29 cellular contexts compared by ENCODE assay signal in the genomic region with DNA sequence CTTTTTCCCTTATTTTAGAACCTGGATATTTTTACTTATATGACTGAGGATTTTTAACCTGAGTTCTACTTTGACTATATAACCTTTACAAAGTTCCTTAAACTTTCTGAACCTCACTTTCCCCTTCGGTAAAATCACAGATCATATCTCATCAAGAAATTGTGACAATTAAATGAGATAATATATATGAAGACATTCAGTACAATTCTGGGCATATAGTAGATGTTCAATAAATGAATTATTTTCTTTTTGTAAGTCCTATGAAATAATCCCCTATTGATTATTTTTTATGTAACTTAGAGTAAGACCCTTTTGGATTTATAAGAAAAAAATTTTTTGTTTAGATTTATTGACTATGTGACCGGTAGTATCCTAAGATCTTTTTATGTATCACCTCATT.
"Had no signal": no experiment of that assay in that cellular context is flagged by ENCODE, and none has a peak within 500 bp of the region (broad histone marks: within the 10 kb centered on the region; RNA-seq: fewer than 3 reads in every experiment).

No MANE protein-coding gene starts in this region.

- H3K9me3 ChIP-seq: neutrophil, psoas muscle, right lobe of liver, sigmoid colon, thoracic aorta, thyroid gland, tibial nerve, upper lobe of left lung, vagina had no signal

- H3K4me1 Mint-ChIP-seq: nephron progenitor cell; neural crest cell; stimulated activated effector memory CD8-positive, alpha-beta T cell treated with anti-CD3 and anti-CD28 coated beads, Interleukin-12 subunit alpha, Interleukin-12 subunit beta, amount 100 ng/mL, for 72 hours; stimulated activated naive B cell treated with anti-CD40 and anti-IgM and Interleukin-4, amounts not matched to agents 10 μg/mL and 1 μg/mL and 100 μg/mL, for 72 hours had no signal

- H3K4me3 ChIP-seq: psoas muscle, right lobe of liver, sigmoid colon, stomach, thoracic aorta, thyroid gland, tibial nerve, upper lobe of left lung, vagina had no signal

- H3K27me3 Mint-ChIP-seq: natural killer cell treated with Interleukin-12 subunit alpha and Interleukin-12 subunit beta and Interleukin-15 and Interleukin-18, amount 100 ng/mL, for 72 hours; progenitor cell of endocrine pancreas; stimulated activated naive B cell treated with anti-CD40 and anti-IgM and Interleukin-4, amounts not matched to agents 10 μg/mL and 1 μg/mL and 100 μg/mL, for 72 hours; stimulated activated naive CD8-positive, alpha-beta T cell treated with anti-CD3 and anti-CD28 coated beads, Interleukin-15, Interleukin-2, amounts not matched to agents 100 ng/mL and 50 ng/mL, for 24 hours had no signal

- ATAC-seq: natural killer cell treated with Interleukin-12 subunit alpha and Interleukin-12 subunit beta and Interleukin-15 and Interleukin-18, amount 100 ng/mL, for 72 hours; psoas muscle; right cardiac atrium; right lobe of liver; stimulated activated effector memory CD8-positive, alpha-beta T cell treated with anti-CD3 and anti-CD28 coated beads, Interleukin-12 subunit alpha, Interleukin-12 subunit beta, amount 100 ng/mL, for 72 hours; stimulated activated naive B cell treated with anti-CD40 and anti-IgM and Interleukin-4, amounts not matched to agents 10 μg/mL and 1 μg/mL and 100 μg/mL, for 72 hours had no signal

- FAIRE-seq: small intestine, urothelium cell line had no signal

- H3K27ac ChIP-seq: neutrophil, parathyroid adenoma, psoas muscle, right lobe of liver, sigmoid colon, stomach, thoracic aorta, thyroid gland, tibial nerve, upper lobe of left lung, vagina had no signal

- H3K9ac ChIP-seq: parathyroid adenoma had no signal

- H3K9me3 Mint-ChIP-seq: natural killer cell treated with Interleukin-12 subunit alpha and Interleukin-12 subunit beta and Interleukin-15 and Interleukin-18, amount 100 ng/mL, for 72 hours; stimulated activated effector memory CD8-positive, alpha-beta T cell treated with anti-CD3 and anti-CD28 coated beads, Interleukin-12 subunit alpha, Interleukin-12 subunit beta, amount 100 ng/mL, for 72 hours had no signal

- DNase-seq: nephron progenitor cell; nucleus accumbens; posterior cingulate gyrus; psoas muscle; right cardiac atrium; right lobe of liver; sigmoid colon; small intestine; stimulated activated CD4-positive, alpha-beta T cell treated with anti-CD3 and anti-CD28 coated beads, Interleukin-15, amount 100 ng/mL, for 24 hours; stimulated activated CD4-positive, alpha-beta T cell treated with anti-CD3 and anti-CD28 coated beads, Interleukin-2, amount 100 ng/mL, for 24 hours; stimulated activated CD4-positive, alpha-beta T cell treated with anti-CD3 and anti-CD28 coated beads, Interleukin-2, amount 100 ng/mL, for 48 hours; stimulated activated CD4-positive, alpha-beta T cell treated with anti-CD3 and anti-CD28 coated beads, Interleukin-4, amount 100 ng/mL, for 24 hours; stimulated activated naive B cell treated with anti-CD40 and anti-IgM and Interleukin-4, amounts not matched to agents 10 μg/mL and 1 μg/mL and 100 μg/mL, for 72 hours; stimulated activated naive CD4-positive, alpha-beta T cell treated with Interleukin-2 at 50 U/mL for 16 hours; stomach; thyroid gland; trophoblast cell; upper lobe of left lung had no signal

- H3K4me1 ChIP-seq: psoas muscle, sigmoid colon, stomach, thyroid gland, tibial nerve, upper lobe of left lung, vagina had no signal

- H3K4me3 Mint-ChIP-seq: natural killer cell treated with Interleukin-12 subunit alpha and Interleukin-12 subunit beta and Interleukin-15 and Interleukin-18, amount 100 ng/mL, for 72 hours; nephron progenitor cell; neural crest cell; stimulated activated effector memory CD8-positive, alpha-beta T cell treated with anti-CD3 and anti-CD28 coated beads, Interleukin-12 subunit alpha, Interleukin-12 subunit beta, amount 100 ng/mL, for 72 hours; stimulated activated naive B cell treated with anti-CD40 and anti-IgM and Interleukin-4, amounts not matched to agents 10 μg/mL and 1 μg/mL and 100 μg/mL, for 72 hours; stimulated activated naive CD8-positive, alpha-beta T cell treated with anti-CD3 and anti-CD28 coated beads, Interleukin-15, Interleukin-2, amounts not matched to agents 100 ng/mL and 50 ng/mL, for 24 hours had no signal

- H3K27ac Mint-ChIP-seq: natural killer cell treated with Interleukin-12 subunit alpha and Interleukin-12 subunit beta and Interleukin-15 and Interleukin-18, amount 100 ng/mL, for 72 hours; nephron progenitor cell; stimulated activated effector memory CD8-positive, alpha-beta T cell treated with anti-CD3 and anti-CD28 coated beads, Interleukin-12 subunit alpha, Interleukin-12 subunit beta, amount 100 ng/mL, for 72 hours; stimulated activated naive B cell treated with anti-CD40 and anti-IgM and Interleukin-4, amounts not matched to agents 10 μg/mL and 1 μg/mL and 100 μg/mL, for 72 hours; stimulated activated naive CD8-positive, alpha-beta T cell treated with anti-CD3 and anti-CD28 coated beads, Interleukin-15, Interleukin-2, amounts not matched to agents 100 ng/mL and 50 ng/mL, for 24 hours had no signal
